12 cellular contexts compared by ENCODE assay signal in genomic region chr2:54871457-54872103, GRCh38.
DNase-seq lines count a peak whose midpoint lies in the region; ATAC-seq and TF ChIP-seq lines count a peak whose summit lies in the region.
"Had no signal": no experiment of that assay in that cellular context is flagged by ENCODE, and none has a peak within 500 bp of the region (broad histone marks: within the 10 kb centered on the region; RNA-seq: fewer than 3 reads in every experiment).

No MANE protein-coding gene starts in this region.

- DNase-seq in EL = peak; percentile 6
- peak; percentile 74 to 84 for DNase-seq in NCI-H1930 (lab: John Stamatoyannopoulos, UW)
- DNase-seq in SIG-M5 treated with dmso at 0.1 percent for 504 hours (lab: John Stamatoyannopoulos, UW; ENCODE audit: unreplicated experiment) = peak; percentile 68
- DNase-seq in stomach = no peak
- DNase-seq in NCI-H187 treated with DMSO at 0.1 percent for 48 hours (lab: John Stamatoyannopoulos, UW) = no peak
- DNase-seq in breast epithelium (ENCODE audit: low spot score in 2 of 2) = no peak
- DNase-seq: activated naive CD8-positive, alpha-beta T cell treated with anti-CD3 and anti-CD28 coated beads, Interleukin-2, amount 10 ng/mL, durations not matched to agents 7 days and 5 days; effector memory CD8-positive, alpha-beta T cell had no signal

- no peak for TF ChIP-seq CTCF in liver (IDR thresholded peaks at IDR 0.05; ENCODE audit: low read depth, low read length, missing input control)
- TF ChIP-seq CTCF in stomach (IDR thresholded peaks at IDR 0.05) = no peak
- no peak for TF ChIP-seq CTCF in breast epithelium (IDR thresholded peaks at IDR 0.05)

- H3K27ac ChIP-seq in liver (ENCODE audit: low read depth in 1 of 2, low read length in 2 of 2) (no peak overlapping the region), stomach (peak overlapping the region in 1 of 5 donors; percentile 46), breast epithelium (no peak overlapping the region)
- H3K27ac ChIP-seq: skin epidermis had no signal

- ATAC-seq in GM21723 (IDR thresholded peaks at IDR 0.05; ENCODE audit: unreplicated experiment) = no peak
- ATAC-seq: effector memory CD8-positive, alpha-beta T cell; Right ventricle myocardium inferior had no signal

- TF ChIP-seq EP300 in stomach (IDR thresholded peaks at IDR 0.05) = no peak

- no peaks in the 10 kb centered on the region for H3K9me3 ChIP-seq in liver (ENCODE audit: control insufficient read depth in 4 of 4, low read length in 3 of 4)
- H3K9me3 ChIP-seq in stomach = no peaks in the 10 kb centered on the region
- no peaks in the 10 kb centered on the region for H3K9me3 ChIP-seq in breast epithelium

- H3K36me3 ChIP-seq in liver (ENCODE audit: control insufficient read depth in 4 of 4, insufficient read depth in 3 of 4, low read depth in 1 of 4, low read length in 3 of 4) (no peaks in the 10 kb centered on the region), stomach (no peaks in the 10 kb centered on the region), breast epithelium (no peaks in the 10 kb centered on the region)

- intact Hi-C loops in stomach (cut with DNase I; ENCODE audit: low total_unique reads) = no loop called here
- intact Hi-C loops in breast epithelium (cut with DNase I; ENCODE audit: low total_unique reads) = no loop called here

- H3K4me3 ChIP-seq in liver (ENCODE audit: low read depth in 1 of 3, low read length in 3 of 3) (no peak overlapping the region), stomach (no peak overlapping the region), breast epithelium (no peak overlapping the region)
- H3K4me3 ChIP-seq: skin epidermis had no signal

- WGBS in liver = 85% methylated on average over 13 of the region's 13 CpGs
- WGBS in stomach, 5 donors = 83 to 90% (median 87%) methylated on average over 13 of the region's 13 CpGs

- TF ChIP-seq POLR2A in stomach (IDR thresholded peaks at IDR 0.05) (no peak), breast epithelium (IDR thresholded peaks at IDR 0.05) (no peak)

- no peak overlapping the region for H3K9ac ChIP-seq in liver (ENCODE audit: low read depth in 1 of 2, low read length in 2 of 2)

- TF ChIP-seq RAD21 in liver (IDR thresholded peaks at IDR 0.05) = no peak

- no peaks in the 10 kb centered on the region for H3K27me3 ChIP-seq in liver (ENCODE audit: control insufficient read depth in 4 of 4, insufficient read depth in 4 of 4, low read length in 3 of 4)
- H3K27me3 ChIP-seq in stomach = no peaks in the 10 kb centered on the region
- no peaks in the 10 kb centered on the region for H3K27me3 ChIP-seq in breast epithelium

- peaks cover 0 to 3% (median 0%) of the 10 kb centered on the region in 4 donors for H3K4me1 ChIP-seq in liver (ENCODE audit: control insufficient read depth in 4 of 4, insufficient read depth in 4 of 4, low read length in 3 of 4)
- H3K4me1 ChIP-seq in stomach = no peaks in the 10 kb centered on the region
- no peaks in the 10 kb centered on the region for H3K4me1 ChIP-seq in breast epithelium

TF ChIP-seq in liver, 16 proteins besides CTCF, POLR2A, EP300 and RAD21:
- TF ChIP-seq EGR1 (IDR thresholded peaks at IDR 0.05; ENCODE audit: low read depth in 2 of 2) (no peak), FOXA2 (IDR thresholded peaks at IDR 0.05) (peak; percentile 67)

Comparison
In these comparisons a context has a peak if more than half of its experiments do, and no peak if none do; other contexts are left out.
1. DNase-seq: peak in EL (single experiment), NCI-H1930 (2 of 2) and SIG-M5 treated with dmso at 0.1 percent for 504 hours (single experiment); none in stomach (single experiment), NCI-H187 treated with DMSO at 0.1 percent for 48 hours (single experiment) and breast epithelium (0 of 2).